Comparison of ENCODE assay signal across 1 cellular context in the genomic region with DNA sequence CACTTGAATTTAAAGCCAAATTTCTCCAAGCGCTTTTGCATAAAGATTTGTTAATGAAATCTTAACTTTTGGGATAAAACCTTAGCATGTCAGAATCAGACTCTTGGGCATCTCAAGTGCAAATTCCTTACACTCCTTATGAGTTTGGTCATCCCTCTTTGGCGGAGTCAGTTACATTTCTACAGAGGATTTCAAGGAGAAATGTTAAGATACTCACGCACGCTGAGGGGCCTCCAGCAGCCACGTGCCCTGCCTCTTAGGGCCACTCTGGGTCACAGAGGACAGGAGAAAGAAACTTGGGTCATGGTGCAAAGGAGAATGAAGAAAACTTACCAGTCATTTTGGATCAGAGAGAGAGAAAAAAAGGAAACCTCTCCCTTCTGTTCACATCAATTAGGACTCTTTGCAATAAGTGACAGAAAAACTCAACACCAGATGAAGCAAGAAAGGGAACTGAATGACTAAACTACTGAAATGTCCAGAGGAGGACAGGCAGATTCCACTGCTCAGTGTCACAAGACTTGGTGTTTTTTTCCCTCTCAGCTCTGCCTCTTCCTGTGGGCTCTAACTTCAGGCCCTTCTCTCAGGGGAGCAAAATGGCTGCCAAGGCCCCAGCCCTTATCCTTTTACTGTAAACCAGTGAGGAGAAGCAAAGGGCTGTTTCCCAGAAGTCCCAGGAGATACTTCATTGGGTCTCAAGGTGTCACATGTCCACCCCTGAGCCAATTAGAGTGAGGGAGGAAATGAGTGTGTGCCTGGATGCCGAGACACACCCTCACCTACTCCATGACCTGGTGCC.
TF ChIP-seq lines count a peak whose summit lies in the region.

No MANE protein-coding gene starts in this region.

TF ChIP-seq in K562, 482 proteins besides CTCF, POLR2A, EP300 and RAD21 (continued from another document):
- TF ChIP-seq, protein P1, sequence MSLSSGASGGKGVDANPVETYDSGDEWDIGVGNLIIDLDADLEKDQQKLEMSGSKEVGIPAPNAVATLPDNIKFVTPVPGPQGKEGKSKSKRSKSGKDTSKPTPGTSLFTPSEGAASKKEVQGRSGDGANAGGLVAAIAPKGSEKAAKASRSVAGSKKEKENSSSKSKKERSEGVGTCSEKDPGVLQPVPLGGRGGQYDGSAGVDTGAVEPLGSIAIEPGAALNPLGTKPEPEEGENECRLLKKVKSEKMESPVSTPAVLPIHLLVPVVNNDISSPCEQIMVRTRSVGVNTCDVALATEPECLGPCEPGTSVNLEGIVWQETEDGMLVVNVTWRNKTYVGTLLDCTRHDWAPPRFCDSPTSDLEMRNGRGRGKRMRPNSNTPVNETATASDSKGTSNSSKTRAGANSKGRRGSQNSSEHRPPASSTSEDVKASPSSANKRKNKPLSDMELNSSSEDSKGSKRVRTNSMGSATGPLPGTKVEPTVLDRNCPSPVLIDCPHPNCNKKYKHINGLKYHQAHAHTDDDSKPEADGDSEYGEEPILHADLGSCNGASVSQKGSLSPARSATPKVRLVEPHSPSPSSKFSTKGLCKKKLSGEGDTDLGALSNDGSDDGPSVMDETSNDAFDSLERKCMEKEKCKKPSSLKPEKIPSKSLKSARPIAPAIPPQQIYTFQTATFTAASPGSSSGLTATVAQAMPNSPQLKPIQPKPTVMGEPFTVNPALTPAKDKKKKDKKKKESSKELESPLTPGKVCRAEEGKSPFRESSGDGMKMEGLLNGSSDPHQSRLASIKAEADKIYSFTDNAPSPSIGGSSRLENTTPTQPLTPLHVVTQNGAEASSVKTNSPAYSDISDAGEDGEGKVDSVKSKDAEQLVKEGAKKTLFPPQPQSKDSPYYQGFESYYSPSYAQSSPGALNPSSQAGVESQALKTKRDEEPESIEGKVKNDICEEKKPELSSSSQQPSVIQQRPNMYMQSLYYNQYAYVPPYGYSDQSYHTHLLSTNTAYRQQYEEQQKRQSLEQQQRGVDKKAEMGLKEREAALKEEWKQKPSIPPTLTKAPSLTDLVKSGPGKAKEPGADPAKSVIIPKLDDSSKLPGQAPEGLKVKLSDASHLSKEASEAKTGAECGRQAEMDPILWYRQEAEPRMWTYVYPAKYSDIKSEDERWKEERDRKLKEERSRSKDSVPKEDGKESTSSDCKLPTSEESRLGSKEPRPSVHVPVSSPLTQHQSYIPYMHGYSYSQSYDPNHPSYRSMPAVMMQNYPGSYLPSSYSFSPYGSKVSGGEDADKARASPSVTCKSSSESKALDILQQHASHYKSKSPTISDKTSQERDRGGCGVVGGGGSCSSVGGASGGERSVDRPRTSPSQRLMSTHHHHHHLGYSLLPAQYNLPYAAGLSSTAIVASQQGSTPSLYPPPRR (CRISPR knock-in tag; IDR thresholded peaks at IDR 0.05; ENCODE audit: borderline replicate concordance) = no peak
- TF ChIP-seq ZNF561 (CRISPR knock-in tag; conservative IDR thresholded peaks at IDR 0.05) (no peak), NFYB (IDR thresholded peaks at IDR 0.05; ENCODE audit: extremely low read depth, insufficient read length) (peak; percentile 20), RAD51 (IDR thresholded peaks at IDR 0.05; ENCODE audit: borderline replicate concordance, low read depth) (peak; percentile 52)
- TF ChIP-seq, protein P2, sequence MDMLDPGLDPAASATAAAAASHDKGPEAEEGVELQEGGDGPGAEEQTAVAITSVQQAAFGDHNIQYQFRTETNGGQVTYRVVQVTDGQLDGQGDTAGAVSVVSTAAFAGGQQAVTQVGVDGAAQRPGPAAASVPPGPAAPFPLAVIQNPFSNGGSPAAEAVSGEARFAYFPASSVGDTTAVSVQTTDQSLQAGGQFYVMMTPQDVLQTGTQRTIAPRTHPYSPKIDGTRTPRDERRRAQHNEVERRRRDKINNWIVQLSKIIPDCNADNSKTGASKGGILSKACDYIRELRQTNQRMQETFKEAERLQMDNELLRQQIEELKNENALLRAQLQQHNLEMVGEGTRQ (CRISPR knock-in tag; IDR thresholded peaks at IDR 0.05) = peak; percentile 76
